ENCODE assay signal across 37 cellular contexts in genomic region chr17:74407384-74407783, GRCh38. TPM values are rescaled to one million over a fixed set of nuclear protein-coding genes. Genes with fewer than 3 reads are reported as not detected.
"Had no signal": no experiment of that assay in that cellular context is flagged by ENCODE, and none has a peak within 500 bp of the region (broad histone marks: within the 10 kb centered on the region; RNA-seq: fewer than 3 reads in every experiment).

No MANE protein-coding gene starts in this region.

- H2AFZ ChIP-seq: hepatocyte, parathyroid adenoma had no signal

- H3K36me3 ChIP-seq: ascending aorta, brain microvascular endothelial cell, gastrocnemius medialis, right atrium auricular region, spleen, thoracic aorta, uterus had no signal

- H3K9me3 ChIP-seq: ascending aorta, gastrocnemius medialis, right atrium auricular region, spleen, thoracic aorta, uterus had no signal

- ATAC-seq: gastrocnemius medialis, left cardiac atrium, T-helper 17 cell had no signal

- H3K4me1 ChIP-seq: ascending aorta, right atrium auricular region, spleen, uterus had no signal

- H3K27me3 ChIP-seq: ascending aorta, brain microvascular endothelial cell, gastrocnemius medialis, hepatocyte, right atrium auricular region, uterus had no signal

- H3K9ac ChIP-seq: parathyroid adenoma had no signal

- H3K4me2 ChIP-seq: hepatocyte had no signal

- H3K4me3 ChIP-seq: ascending aorta, coronary artery, dorsolateral prefrontal cortex, gastrocnemius medialis, hepatocyte, right atrium auricular region, spleen, thoracic aorta, uterus had no signal

- DNase-seq: activated CD4-positive, alpha-beta memory T cell treated with anti-CD3 and anti-CD28 coated beads for 36 hours; activated CD4-positive, alpha-beta T cell treated with anti-CD3 and anti-CD28 coated beads, Interleukin-2, amount 10 ng/mL, durations not matched to agents 24 days and 14 days; activated CD4-positive, CD25-positive, alpha-beta regulatory T cell treated with anti-CD3 and anti-CD28 coated beads, Interleukin-2, amount 50 U/mL, for 72 hours; activated CD8-positive, alpha-beta memory T cell treated with anti-CD3 and anti-CD28 coated beads, Interleukin-2, amount 50 U/mL, for 4 hours; activated gamma-delta T cell; activated naive CD4-positive, alpha-beta T cell treated with anti-CD3 and anti-CD28 coated beads, Interleukin-2, amount 10 ng/mL, durations not matched to agents 7 days and 5 days; activated naive CD8-positive, alpha-beta T cell treated with anti-CD3 and anti-CD28 coated beads, Interleukin-2, amount 10 ng/mL, durations not matched to agents 7 days and 5 days; activated T-cell treated with anti-CD3 and anti-CD28 coated beads, Interleukin-2, amount 50 U/mL, for 24 hours; brain microvascular endothelial cell; dorsolateral prefrontal cortex; effector memory CD4-positive, alpha-beta T cell; gastrocnemius medialis; glutamatergic neuron; left cardiac atrium; mammary epithelial cell; naive B cell; nephron progenitor cell; spleen; stimulated activated naive CD4-positive, alpha-beta T cell treated with Interleukin-2 at 50 U/mL for 16 hours; T-helper 17 cell; T1000; trophoblast cell; uterus had no signal

- H3K27ac ChIP-seq: ascending aorta, brain microvascular endothelial cell, coronary artery, dorsolateral prefrontal cortex, hepatocyte, parathyroid adenoma, right atrium auricular region, spleen, thoracic aorta, uterus had no signal

RNA-seq across cellular contexts. Expression of gene GPRC5C, which starts 24.5 kb away (rescaled TPM):
- total RNA-seq: activated naive CD8-positive, alpha-beta T cell treated with anti-CD3 and anti-CD28 coated beads, Interleukin-2, amount 10 ng/mL, durations not matched to agents 7 days and 5 days; pulmonary artery endothelial cell had no signal

RNA-seq across cellular contexts. Expression of gene GPR142, which starts 40.1 kb away (rescaled TPM):
- total RNA-seq: activated CD4-positive, alpha-beta memory T cell treated with anti-CD3 and anti-CD28 coated beads for 36 hours; activated CD4-positive, alpha-beta T cell treated with anti-CD3 and anti-CD28 coated beads, Interleukin-2, amount 10 ng/mL, durations not matched to agents 24 days and 14 days; activated CD8-positive, alpha-beta memory T cell treated with anti-CD3 and anti-CD28 coated beads for 36 hours; activated naive CD8-positive, alpha-beta T cell treated with anti-CD3 and anti-CD28 coated beads, Interleukin-2, amount 10 ng/mL, durations not matched to agents 7 days and 5 days; ascending aorta; cerebellum; epithelial cell of proximal tubule; gastrocnemius medialis; hepatocyte; mammary epithelial cell; pulmonary artery endothelial cell; right atrium auricular region; T-helper 17 cell; thoracic aorta had no signal
- polyA plus RNA-seq: hepatocyte, keratinocyte, mammary epithelial cell had no signal

RNA-seq across cellular contexts. Expression of gene BTBD17, which starts 45.7 kb away (rescaled TPM):
- total RNA-seq: activated CD4-positive, alpha-beta memory T cell treated with anti-CD3 and anti-CD28 coated beads for 36 hours; activated CD4-positive, alpha-beta T cell treated with anti-CD3 and anti-CD28 coated beads, Interleukin-2, amount 10 ng/mL, durations not matched to agents 24 days and 14 days; activated CD8-positive, alpha-beta memory T cell treated with anti-CD3 and anti-CD28 coated beads for 36 hours; activated naive CD8-positive, alpha-beta T cell treated with anti-CD3 and anti-CD28 coated beads, Interleukin-2, amount 10 ng/mL, durations not matched to agents 7 days and 5 days; ascending aorta; cardiac septum; epithelial cell of proximal tubule; gastrocnemius medialis; left cardiac atrium; liver; mammary epithelial cell; mucosa of gallbladder; pulmonary artery endothelial cell; right atrium auricular region; T-helper 17 cell; thoracic aorta had no signal
- polyA plus RNA-seq: keratinocyte, liver, mammary epithelial cell had no signal

RNA-seq across cellular contexts. Expression of gene CD300A, which starts 59.0 kb away (rescaled TPM):
- total RNA-seq: epithelial cell of proximal tubule, mammary epithelial cell, pulmonary artery endothelial cell had no signal
- polyA plus RNA-seq: mammary epithelial cell had no signal
